8 cellular contexts compared by ENCODE assay signal in the genomic region with DNA sequence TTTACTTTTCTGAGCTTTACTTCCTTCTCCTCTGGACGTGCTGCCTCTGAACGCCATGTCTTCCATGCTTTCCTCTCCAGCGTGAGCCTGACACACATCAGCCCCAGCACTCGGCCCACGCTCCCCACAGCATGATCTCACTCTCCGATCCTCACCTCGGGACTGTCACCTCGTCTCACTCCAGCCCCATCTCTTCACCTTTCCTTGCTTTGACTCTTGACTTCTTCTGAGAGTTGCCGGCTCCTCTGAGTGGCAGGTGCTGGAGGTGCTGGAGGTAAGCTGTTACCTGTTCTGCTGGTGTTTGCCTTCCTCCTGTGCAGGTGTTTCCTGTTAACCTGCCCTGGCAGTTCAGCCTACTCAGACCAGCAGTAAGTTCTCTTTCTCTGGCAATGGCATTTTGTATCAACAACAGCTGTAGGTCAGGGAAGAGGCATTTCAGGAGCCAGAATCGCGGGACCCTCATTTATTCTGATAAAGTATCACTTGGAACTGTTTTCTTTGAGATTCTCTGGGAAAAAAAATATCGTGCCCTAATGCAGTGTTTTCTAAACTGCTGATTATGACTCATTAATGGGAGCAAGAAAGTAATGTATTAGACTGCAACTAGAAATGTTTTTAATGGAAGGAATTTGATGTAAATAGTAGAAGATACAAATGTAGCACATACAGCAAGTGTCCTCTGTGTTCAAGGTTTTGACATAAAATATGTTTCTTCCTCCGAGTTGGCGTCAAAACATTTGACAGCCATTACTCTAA.
DNase-seq lines count a peak whose midpoint lies in the region; ATAC-seq and TF ChIP-seq lines count a peak whose summit lies in the region.

No MANE protein-coding gene starts in this region.

- intact Hi-C loops in naive thymus-derived CD4-positive, alpha-beta T cell (cut with micrococcal nuclease) = loop anchor here in 1 of 2 donors (5.0 kb wide), 1 partner anchor 196 kb away; no protein-coding TSS in a partner anchor
- intact Hi-C loops in spleen (cut with DNase I; ENCODE audit: low total_unique reads) = no loop called here

- CTCF ChIA-PET in CD8-positive, alpha-beta memory T cell (lab: Charles Lee) = no interaction called here
- CTCF ChIA-PET in naive thymus-derived CD4-positive, alpha-beta T cell (lab: Charles Lee) = interaction anchor here (0.8 kb wide), 1 partner anchor 145 kb away, joined by 4 read pairs; no protein-coding TSS in a partner anchor

- TF ChIP-seq POLR2A in spleen (IDR thresholded peaks at IDR 0.05) = no peak

- in situ Hi-C loops in GM13976 (cut with MboI; ENCODE audit: low sequenced_read_pairs, unreplicated experiment) = no loop called here

- H3K4me1 ChIP-seq in CD8-positive, alpha-beta memory T cell (ENCODE audit: insufficient read depth, low read length) = peaks cover 32% of the 10 kb centered on the region
- H3K4me1 ChIP-seq in naive thymus-derived CD4-positive, alpha-beta T cell (ENCODE audit: control insufficient read depth in 2 of 2, insufficient read depth in 2 of 2, low read length in 2 of 2) = peaks cover 14 to 34% of the 10 kb centered on the region in 2 donors
- peaks cover 33 to 97% (median 85%) of the 10 kb centered on the region in 6 donors for H3K4me1 ChIP-seq in spleen

- no peak overlapping the region for H3K27ac ChIP-seq in CD8-positive, alpha-beta memory T cell (ENCODE audit: low read depth, low read length)
- no peak overlapping the region for H3K27ac ChIP-seq in naive thymus-derived CD4-positive, alpha-beta T cell (ENCODE audit: low read depth, low read length)
- peak overlapping the region in 4 of 8 donors; percentile 2 to 45 (median 6) for H3K27ac ChIP-seq in spleen

- TF ChIP-seq CTCF in GM13976 (IDR thresholded peaks at IDR 0.05; ENCODE audit: borderline replicate concordance, control extremely low read depth, extremely low read depth, insufficient read depth, missing control alignments) (no peak), spleen (IDR thresholded peaks at IDR 0.05 in 8 of 11, conservative IDR thresholded peaks at IDR 0.05 in 3 of 11) (no peak)

- peaks cover 0 to 2% (median 0%) of the 10 kb centered on the region in 3 donors for H3K36me3 Mint-ChIP-seq in CD8-positive, alpha-beta memory T cell
- H3K36me3 Mint-ChIP-seq in activated T-helper 17 cell treated with anti-CD3 and anti-CD28 coated beads, Interleukin-2, amount 50 U/mL, for 72 hours (ENCODE audit: low read depth) = no peaks in the 10 kb centered on the region
- H3K36me3 Mint-ChIP-seq in naive thymus-derived CD4-positive, alpha-beta T cell = peaks cover 0 to 9% (median 4%) of the 10 kb centered on the region in 5 donors

- POLR2A ChIA-PET in CD8-positive, alpha-beta memory T cell (lab: Charles Lee) = interaction anchor here (0.6 kb wide), 1 partner anchor 150 kb away, joined by 5 read pairs; no protein-coding TSS in a partner anchor
- POLR2A ChIA-PET in naive thymus-derived CD4-positive, alpha-beta T cell (lab: Charles Lee) = interaction anchor here (0.5 to 0.8 kb wide), 2 partner anchors 96 to 103 kb away, joined by 3 to 4 read pairs; no protein-coding TSS in a partner anchor

- DNase-seq in CD8-positive, alpha-beta memory T cell = peak in 2 of 5 donors; percentile 4 to 17
- DNase-seq in naive thymus-derived CD4-positive, alpha-beta T cell = peak in 5 of 9 donors; percentile 19 to 28 (median 22)
- no peak for DNase-seq in GM13976 (ENCODE audit: low spot score)
- no peak for DNase-seq in spleen
- DNase-seq in EL = no peak

- H3K27me3 ChIP-seq in CD8-positive, alpha-beta memory T cell (ENCODE audit: insufficient read depth, low read length, poor library complexity, severe bottlenecking) = no peaks in the 10 kb centered on the region
- no peaks in the 10 kb centered on the region for H3K27me3 ChIP-seq in naive thymus-derived CD4-positive, alpha-beta T cell (ENCODE audit: control insufficient read depth in 2 of 2, insufficient read depth in 2 of 2, low read length in 2 of 2)
- H3K27me3 ChIP-seq in spleen (replicated peaks in 1 of 7) = no peaks in the 10 kb centered on the region

- ATAC-seq in HG03045 (IDR thresholded peaks at IDR 0.05; ENCODE audit: unreplicated experiment) (peak; percentile 63), HG03159 (IDR thresholded peaks at IDR 0.05; ENCODE audit: unreplicated experiment) (no peak)
- ATAC-seq in activated T-helper 17 cell treated with anti-CD3 and anti-CD28 coated beads, Interleukin-2, amount 50 U/mL, for 72 hours (replicated peaks) = peak; percentile 69
- ATAC-seq in naive thymus-derived CD4-positive, alpha-beta T cell = peak; percentile 44

- peaks cover 83 to 96% (median 94%) of the 10 kb centered on the region in 3 donors for H3K4me1 Mint-ChIP-seq in CD8-positive, alpha-beta memory T cell
- H3K4me1 Mint-ChIP-seq in activated T-helper 17 cell treated with anti-CD3 and anti-CD28 coated beads, Interleukin-2, amount 50 U/mL, for 72 hours = peaks cover 42% of the 10 kb centered on the region
- H3K4me1 Mint-ChIP-seq in naive thymus-derived CD4-positive, alpha-beta T cell = peaks cover 27 to 98% (median 91%) of the 10 kb centered on the region in 7 donors

- no peaks in the 10 kb centered on the region for H3K36me3 ChIP-seq in CD8-positive, alpha-beta memory T cell (ENCODE audit: insufficient read depth, low read length)
- H3K36me3 ChIP-seq in naive thymus-derived CD4-positive, alpha-beta T cell (ENCODE audit: control insufficient read depth in 2 of 3, insufficient read depth in 3 of 3, low read length in 3 of 3) = no peaks in the 10 kb centered on the region
- H3K36me3 ChIP-seq in spleen = no peaks in the 10 kb centered on the region

- H3K4me3 Mint-ChIP-seq in CD8-positive, alpha-beta memory T cell = peak overlapping the region in 5 of 7 donors; percentile 4 to 21 (median 12)
- peak overlapping the region; percentile 17 for H3K4me3 Mint-ChIP-seq in activated T-helper 17 cell treated with anti-CD3 and anti-CD28 coated beads, Interleukin-2, amount 50 U/mL, for 72 hours
- H3K4me3 Mint-ChIP-seq in naive thymus-derived CD4-positive, alpha-beta T cell = peak overlapping the region in 9 of 10 donors; percentile 25 to 73 (median 65)

- no peak overlapping the region for H3K4me3 ChIP-seq in CD8-positive, alpha-beta memory T cell (ENCODE audit: low read length)
- no peak overlapping the region for H3K4me3 ChIP-seq in naive thymus-derived CD4-positive, alpha-beta T cell (ENCODE audit: low read length)
- H3K4me3 ChIP-seq in spleen = no peak overlapping the region

- H3K27me3 Mint-ChIP-seq in CD8-positive, alpha-beta memory T cell = peaks cover 0 to 3% of the 10 kb centered on the region in 2 donors
- H3K27me3 Mint-ChIP-seq in activated T-helper 17 cell treated with anti-CD3 and anti-CD28 coated beads, Interleukin-2, amount 50 U/mL, for 72 hours = no peaks in the 10 kb centered on the region
- no peaks in the 10 kb centered on the region for H3K27me3 Mint-ChIP-seq in naive thymus-derived CD4-positive, alpha-beta T cell

- H3K9me3 ChIP-seq in CD8-positive, alpha-beta memory T cell (ENCODE audit: low read length) = no peaks in the 10 kb centered on the region
- no peaks in the 10 kb centered on the region for H3K9me3 ChIP-seq in naive thymus-derived CD4-positive, alpha-beta T cell (ENCODE audit: control insufficient read depth in 2 of 3, low read length in 3 of 3)
- H3K9me3 ChIP-seq in spleen = no peaks in the 10 kb centered on the region

- WGBS in spleen, 5 donors = 35 to 57% (median 45%) methylated on average over 14 of the region's 14 CpGs

- H3K9me3 Mint-ChIP-seq in CD8-positive, alpha-beta memory T cell = no peaks in the 10 kb centered on the region
- H3K9me3 Mint-ChIP-seq in activated T-helper 17 cell treated with anti-CD3 and anti-CD28 coated beads, Interleukin-2, amount 50 U/mL, for 72 hours = no peaks in the 10 kb centered on the region
- no peaks in the 10 kb centered on the region for H3K9me3 Mint-ChIP-seq in naive thymus-derived CD4-positive, alpha-beta T cell

- H3K27ac Mint-ChIP-seq in CD8-positive, alpha-beta memory T cell = peak overlapping the region in 3 of 8 donors; percentile 39 to 89 (median 49)
- H3K27ac Mint-ChIP-seq in activated T-helper 17 cell treated with anti-CD3 and anti-CD28 coated beads, Interleukin-2, amount 50 U/mL, for 72 hours = peak overlapping the region; percentile 17
- peak overlapping the region in 8 of 9 donors; percentile 2 to 59 (median 26) for H3K27ac Mint-ChIP-seq in naive thymus-derived CD4-positive, alpha-beta T cell

Comparison
In these comparisons a context has a peak if more than half of its experiments do, and no peak if none do; other contexts are left out.
1. DNase-seq: peak in naive thymus-derived CD4-positive, alpha-beta T cell (5 of 9); none in GM13976 (single experiment), spleen (single experiment) and EL (single experiment).
2. H3K4me3 Mint-ChIP-seq: peak in every context shown above with its lines; median percentile 65 in naive thymus-derived CD4-positive, alpha-beta T cell; 17 in activated T-helper 17 cell treated with anti-CD3 and anti-CD28 coated beads, Interleukin-2, amount 50 U/mL, for 72 hours; 12 in CD8-positive, alpha-beta memory T cell.